Comparison of ENCODE assay signal across 23 cellular contexts in the genomic region with DNA sequence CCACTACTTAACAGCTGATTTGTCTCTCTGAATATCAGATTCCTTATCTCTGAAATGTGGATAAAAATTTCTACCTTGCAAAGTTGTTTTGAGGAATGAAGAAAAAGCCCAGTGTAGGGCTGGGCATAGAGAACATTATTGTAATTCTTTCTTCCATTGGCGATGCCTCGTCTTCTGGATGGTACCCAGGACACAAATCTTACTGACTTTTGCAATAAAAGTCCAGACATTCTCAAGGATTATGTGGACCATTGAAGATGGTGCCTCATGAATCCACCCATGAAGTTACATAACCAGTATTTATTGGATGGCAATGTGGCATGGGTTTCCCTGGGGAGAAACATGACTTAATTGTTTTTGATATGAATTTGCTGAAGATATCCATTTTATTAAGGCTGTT. TPM values are rescaled to one million over a fixed set of nuclear protein-coding genes. Genes with fewer than 3 reads are reported as not detected.
DNase-seq lines count a peak whose midpoint lies in the region; ATAC-seq and TF ChIP-seq lines count a peak whose summit lies in the region.
"Had no signal": no experiment of that assay in that cellular context is flagged by ENCODE, and none has a peak within 500 bp of the region (broad histone marks: within the 10 kb centered on the region; RNA-seq: fewer than 3 reads in every experiment).

No MANE protein-coding gene starts in this region.

- H3K27ac ChIP-seq in VCaP (peak overlapping the region; percentile 41), gastrocnemius medialis (peak overlapping the region in 3 of 4 donors; percentile 33 to 48 (median 34)), stomach (no peak overlapping the region)
- H3K27ac ChIP-seq: BLaER1 treated with 17β-estradiol and CSF1 and Interleukin-3, amounts not matched to agents 10 nM and 100 nM; breast epithelium; skin epidermis; testis had no signal

- 76 to 94% (median 84%) methylated on average over 2 of the region's 2 CpGs for WGBS in stomach, 5 donors

- no peak overlapping the region for H3K4me3 ChIP-seq in AG10803 (ENCODE audit: low read length)
- no peak overlapping the region for H3K4me3 ChIP-seq in fibroblast of villous mesenchyme (ENCODE audit: low read depth, low read length)
- no peak overlapping the region for H3K4me3 ChIP-seq in gastrocnemius medialis
- H3K4me3 ChIP-seq in stomach = no peak overlapping the region
- H3K4me3 ChIP-seq: BLaER1 treated with 17β-estradiol and CSF1 and Interleukin-3, amounts not matched to agents 10 nM and 100 nM; breast epithelium; skin epidermis; testis had no signal

- H3K4me1 ChIP-seq in gastrocnemius medialis (peaks cover 59 to 69% of the 10 kb centered on the region in 2 donors), stomach (peaks cover 6 to 45% (median 22%) of the 10 kb centered on the region in 4 donors)
- H3K4me1 ChIP-seq: breast epithelium, testis had no signal

- H3K9me3 ChIP-seq in gastrocnemius medialis = no peaks in the 10 kb centered on the region
- H3K9me3 ChIP-seq in stomach = no peaks in the 10 kb centered on the region
- H3K9me3 ChIP-seq: BLaER1 treated with 17β-estradiol and CSF1 and Interleukin-3, amounts not matched to agents 10 nM and 100 nM; breast epithelium; testis had no signal

- ATAC-seq in gastrocnemius medialis = no peak
- ATAC-seq in GM21825 (IDR thresholded peaks at IDR 0.05; ENCODE audit: unreplicated experiment) = no peak
- ATAC-seq in GM21737 (IDR thresholded peaks at IDR 0.05; ENCODE audit: unreplicated experiment) = no peak
- ATAC-seq: HCT116, Right ventricle myocardium inferior had no signal

- TF ChIP-seq POLR2A in gastrocnemius medialis (IDR thresholded peaks at IDR 0.05) (no peak), stomach (IDR thresholded peaks at IDR 0.05) (no peak)

- peak; percentile 77 for DNase-seq in AG10803 (ENCODE audit: low read depth)
- peak; percentile 57 for DNase-seq in fibroblast of villous mesenchyme (ENCODE audit: low read depth)
- DNase-seq in gastrocnemius medialis = no peak
- DNase-seq in islet precursor cell = no peak
- DNase-seq in stomach = no peak
- DNase-seq: activated CD4-positive, alpha-beta memory T cell treated with anti-CD3 and anti-CD28 coated beads for 36 hours; activated CD4-positive, alpha-beta T cell treated with anti-CD3 and anti-CD28 coated beads for 1 hour; activated naive CD4-positive, alpha-beta T cell treated with anti-CD3 and anti-CD28 coated beads for 36 hours; amniotic stem cell; Karpas-422; NCI-H1417; NCI-H2081 treated with DMSO at 0.1 percent for 48 hours; NCI-H226; stimulated activated naive CD4-positive, alpha-beta T cell; testis had no signal

- in situ Hi-C loops in gastrocnemius medialis (cut with MboI; ENCODE audit: low sequenced_read_pairs in 4 of 4) = loop anchor here in 1 of 4 donors (10.0 kb wide), 1 partner anchor 81 kb away; a partner anchor contains a TSS

- intact Hi-C loops in gastrocnemius medialis (cut with DNase I; ENCODE audit: low total_unique reads) (no loop called here), stomach (cut with DNase I; ENCODE audit: low total_unique reads) (no loop called here)

- TF ChIP-seq CTCF in AG10803 (conservative IDR thresholded peaks at IDR 0.05; ENCODE audit: low read length) (no peak), VCaP (conservative IDR thresholded peaks at IDR 0.05) (no peak), fibroblast of villous mesenchyme (IDR thresholded peaks at IDR 0.05; ENCODE audit: insufficient read depth, low read depth, low read length) (no peak), gastrocnemius medialis (IDR thresholded peaks at IDR 0.05 in 4 of 5, conservative IDR thresholded peaks at IDR 0.05 in 1 of 5) (no peak), stomach (IDR thresholded peaks at IDR 0.05) (no peak)

- no peak for TF ChIP-seq EP300 in stomach (IDR thresholded peaks at IDR 0.05)

- peaks cover 0 to 3% of the 10 kb centered on the region in 2 donors for H3K36me3 ChIP-seq in gastrocnemius medialis
- peaks cover 0 to 36% (median 19%) of the 10 kb centered on the region in 4 donors for H3K36me3 ChIP-seq in stomach
- H3K36me3 ChIP-seq: breast epithelium had no signal

- H3K27me3 ChIP-seq in gastrocnemius medialis (no peaks in the 10 kb centered on the region), stomach (no peaks in the 10 kb centered on the region)
- H3K27me3 ChIP-seq: BLaER1 treated with 17β-estradiol and CSF1 and Interleukin-3, amounts not matched to agents 10 nM and 100 nM; breast epithelium; testis had no signal

RNA-seq across cellular contexts. Expression of a gene that starts 33.1 kb away (rescaled TPM):
- total RNA-seq in fibroblast of villous mesenchyme = 58.6 and 80.3 TPM in 2 replicates
- 100 to 1,000 TPM in 3 of 4 donors, 10 to 100 TPM in 1; 90.3 to 149 (median 127) TPM for total RNA-seq in gastrocnemius medialis
- total RNA-seq in stomach = 100 to 1,000 TPM in 1 of 5 donors, 10 to 100 TPM in 3, 1 to 10 TPM in 1; 8.7 to 127 (median 39.8) TPM
- polyA plus RNA-seq in stomach = 10 to 100 TPM; 12.5 to 21.2 (median 13.8) TPM

Comparison
In these comparisons a context has a peak if more than half of its experiments do, and no peak if none do; other contexts are left out.
1. DNase-seq: peak in AG10803 (single experiment) and fibroblast of villous mesenchyme (single experiment); none in gastrocnemius medialis (0 of 2), islet precursor cell (single experiment) and stomach (single experiment).
2. H3K27ac ChIP-seq: peak in VCaP (single experiment) and gastrocnemius medialis (3 of 4); none in stomach (0 of 5).